In genomic region chr9:22129633-22130032, GRCh38 we compare ENCODE assay signal across 22 cellular contexts.
DNase-seq lines count a peak whose midpoint lies in the region; ATAC-seq, FAIRE-seq and TF ChIP-seq lines count a peak whose summit lies in the region.
"Had no signal": no experiment of that assay in that cellular context is flagged by ENCODE, and none has a peak within 500 bp of the region (broad histone marks: within the 10 kb centered on the region; RNA-seq: fewer than 3 reads in every experiment).

No MANE protein-coding gene starts in this region.

- H3K4me3 ChIP-seq in RWPE2 (ENCODE audit: severe bottlenecking), result no peak overlapping the region
- H3K4me3 ChIP-seq in endothelial cell of umbilical vein (replicated peaks in 1 of 3; ENCODE audit: insufficient read depth in 1 of 3, low read depth in 1 of 3, low read length in 3 of 3), result no peak overlapping the region
- H3K4me3 ChIP-seq: SK-N-MC had no signal

- no peak for TF ChIP-seq POLR2A in endothelial cell of umbilical vein (IDR thresholded peaks at IDR 0.05; ENCODE audit: low read depth, low read length)

- no TSS peak for BruUV-seq in endothelial cell of umbilical vein (replicated peaks; lab: Mats Ljungman, UMichigan)

- peak overlapping the region; percentile 41 for H3K27ac Mint-ChIP-seq in mesothelial cell of epicardium
- peak overlapping the region; percentile 89 for H3K27ac Mint-ChIP-seq in type B pancreatic cell

- no peak overlapping the region for H3K9ac ChIP-seq in endothelial cell of umbilical vein (replicated peaks; ENCODE audit: extremely low read depth, insufficient read depth, low read length)

- no peak overlapping the region for H3K4me3 Mint-ChIP-seq in mesothelial cell of epicardium
- no peak overlapping the region for H3K4me3 Mint-ChIP-seq in type B pancreatic cell

- no peaks in the 10 kb centered on the region for H3K36me3 ChIP-seq in RWPE2 (ENCODE audit: low read depth)
- no peaks in the 10 kb centered on the region for H3K36me3 ChIP-seq in endothelial cell of umbilical vein (ENCODE audit: control insufficient read depth in 2 of 2, extremely low read depth in 1 of 2, insufficient read depth in 2 of 2, low read length in 2 of 2)

- intact Hi-C loops in endothelial cell of umbilical vein (cut with micrococcal nuclease), result no loop called here

- H3K9me3 Mint-ChIP-seq in mesothelial cell of epicardium (no peaks in the 10 kb centered on the region), type B pancreatic cell (no peaks in the 10 kb centered on the region)

- H3K4me1 ChIP-seq in RWPE2 (ENCODE audit: insufficient read depth, poor library complexity, severe bottlenecking) (peaks cover 26% of the 10 kb centered on the region), endothelial cell of umbilical vein (ENCODE audit: control insufficient read depth, extremely low read depth, insufficient read depth, low read length) (peaks cover 26% of the 10 kb centered on the region)

- POLR2A ChIA-PET in endothelial cell of umbilical vein (lab: Charles Lee), result no interaction called here

- TF ChIP-seq CTCF in RWPE2 (IDR thresholded peaks at IDR 0.05; ENCODE audit: poor library complexity, severe bottlenecking) (no peak), endothelial cell of umbilical vein (IDR thresholded peaks at IDR 0.05; ENCODE audit: extremely low read depth in 1 of 2, insufficient read depth in 1 of 2, low read depth in 1 of 2, low read length in 2 of 2) (no peak), mesothelial cell of epicardium (IDR thresholded peaks at IDR 0.05; ENCODE audit: unreplicated experiment) (no peak), type B pancreatic cell (conservative IDR thresholded peaks at IDR 0.05) (no peak)

- H3K4me1 Mint-ChIP-seq in mesothelial cell of epicardium (peaks cover 37% of the 10 kb centered on the region), type B pancreatic cell (ENCODE audit: unreplicated experiment) (peaks cover 5% of the 10 kb centered on the region)

- no peaks in the 10 kb centered on the region for H3K9me1 ChIP-seq in endothelial cell of umbilical vein (replicated peaks; ENCODE audit: control insufficient read depth, extremely low read depth, insufficient read depth, low read length)

- no peak for ATAC-seq in RWPE2 (ENCODE audit: low read depth)
- ATAC-seq in HG03342 (IDR thresholded peaks at IDR 0.05; ENCODE audit: unreplicated experiment), result no peak
- ATAC-seq: HepG2, Panc1, Right ventricle myocardium inferior had no signal

- dilution Hi-C loops in endothelial cell of umbilical vein (cut with MboI; ENCODE audit: extremely low pct_ligation_motif_present, low sequenced_read_pairs), result no loop called here

- H4K20me1 ChIP-seq in endothelial cell of umbilical vein (replicated peaks; ENCODE audit: control insufficient read depth, extremely low read depth, insufficient read depth, low read length), result no peaks in the 10 kb centered on the region

- peak; percentile 55 for FAIRE-seq in endothelial cell of umbilical vein (lab: Jason Lieb, UNC)
- FAIRE-seq: D721Med, H1, HepG2 had no signal

- H3K36me3 Mint-ChIP-seq in mesothelial cell of epicardium, result no peaks in the 10 kb centered on the region
- H3K36me3 Mint-ChIP-seq in type B pancreatic cell, result no peaks in the 10 kb centered on the region

- peak overlapping the region; percentile 65 for H3K27ac ChIP-seq in RWPE2 (ENCODE audit: poor library complexity, severe bottlenecking)
- H3K27ac ChIP-seq in endothelial cell of umbilical vein (ENCODE audit: insufficient read depth, low read depth, low read length), result no peak overlapping the region
- H3K27ac ChIP-seq: C4-2B, SK-N-MC had no signal

- CTCF ChIA-PET in endothelial cell of umbilical vein (lab: Charles Lee), result interaction anchor here (1.0 to 2.3 kb wide), 5 partner anchors 9 to 38 kb away, joined by 3 to 11 read pairs (median 3); no protein-coding TSS in a partner anchor

- no peaks in the 10 kb centered on the region for H3K27me3 ChIP-seq in RWPE2 (ENCODE audit: insufficient read depth, poor library complexity, severe bottlenecking)
- H3K27me3 ChIP-seq in endothelial cell of umbilical vein (ENCODE audit: control insufficient read depth in 2 of 2, insufficient read depth in 2 of 2, low read length in 2 of 2), result no peaks in the 10 kb centered on the region

- H3K27me3 Mint-ChIP-seq in mesothelial cell of epicardium (ENCODE audit: low read depth) (no peaks in the 10 kb centered on the region), type B pancreatic cell (no peaks in the 10 kb centered on the region)

- no peak overlapping the region for H3K4me2 ChIP-seq in endothelial cell of umbilical vein (ENCODE audit: insufficient read depth, low read length)

- DNase-seq in RWPE2 (ENCODE audit: low spot score), result no peak
- DNase-seq in endothelial cell of umbilical vein (ENCODE audit: low read depth, low spot score), result no peak
- no peak for DNase-seq in mesothelial cell of epicardium (ENCODE audit: low spot score in 2 of 2, unreplicated experiment in 2 of 2)
- no peak for DNase-seq in type B pancreatic cell (ENCODE audit: extremely low spot score, unreplicated experiment)
- DNase-seq in medulla oblongata (ENCODE audit: extremely low spot score), result no peak
- no peak for DNase-seq in NCI-H2029 (lab: John Stamatoyannopoulos, UW)
- DNase-seq: ACHN, KBM-7, NCI-H1105 treated with DMSO at 0.1 percent for 48 hours, NCI-H1694 treated with DMSO at 0.1 percent for 48 hours, NCI-H2107, NCI-H2227 treated with DMSO at 0.1 percent for 48 hours, NCI-H510A treated with DMSO at 0.1 percent for 48 hours, NCI-H774 had no signal

- no peak overlapping the region for H2AFZ ChIP-seq in endothelial cell of umbilical vein (ENCODE audit: low read depth, low read length)

- H3K79me2 ChIP-seq in endothelial cell of umbilical vein (ENCODE audit: control insufficient read depth, insufficient read depth, low read length), result no peaks in the 10 kb centered on the region

- H3K9me3 ChIP-seq in RWPE2 (ENCODE audit: severe bottlenecking) (no peaks in the 10 kb centered on the region), endothelial cell of umbilical vein (replicated peaks; ENCODE audit: control insufficient read depth, insufficient read depth, low read length) (no peaks in the 10 kb centered on the region)

TF ChIP-seq in endothelial cell of umbilical vein, 7 proteins besides CTCF, POLR2A, EP300 and RAD21:
- no peak for TF ChIP-seq FOS (IDR thresholded peaks at IDR 0.05; ENCODE audit: borderline replicate concordance, insufficient read depth, low read length)
- TF ChIP-seq JUN (IDR thresholded peaks at IDR 0.05; ENCODE audit: borderline replicate concordance, insufficient read depth, insufficient read length, low read depth), result no peak
- TF ChIP-seq MAX (IDR thresholded peaks at IDR 0.05; ENCODE audit: insufficient read depth, insufficient read length), result no peak
- TF ChIP-seq GATA2 (IDR thresholded peaks at IDR 0.05; ENCODE audit: insufficient read depth, insufficient read length, low read depth, low read length), result no peak
- TF ChIP-seq POLR2AphosphoS5 (IDR thresholded peaks at IDR 0.05; ENCODE audit: insufficient read depth, low read depth, low read length), result no peak
- no peak for TF ChIP-seq MYC (IDR thresholded peaks at IDR 0.05; ENCODE audit: low read depth, low read length)
- TF ChIP-seq EZH2 (IDR thresholded peaks at IDR 0.05; ENCODE audit: borderline replicate concordance, low read depth, low read length, severe bottlenecking), result no peak
TF ChIP-seq in endothelial cell of umbilical vein: peak in this region for 0.
